ENCODE assay signal across 19 cellular contexts in the genomic region with DNA sequence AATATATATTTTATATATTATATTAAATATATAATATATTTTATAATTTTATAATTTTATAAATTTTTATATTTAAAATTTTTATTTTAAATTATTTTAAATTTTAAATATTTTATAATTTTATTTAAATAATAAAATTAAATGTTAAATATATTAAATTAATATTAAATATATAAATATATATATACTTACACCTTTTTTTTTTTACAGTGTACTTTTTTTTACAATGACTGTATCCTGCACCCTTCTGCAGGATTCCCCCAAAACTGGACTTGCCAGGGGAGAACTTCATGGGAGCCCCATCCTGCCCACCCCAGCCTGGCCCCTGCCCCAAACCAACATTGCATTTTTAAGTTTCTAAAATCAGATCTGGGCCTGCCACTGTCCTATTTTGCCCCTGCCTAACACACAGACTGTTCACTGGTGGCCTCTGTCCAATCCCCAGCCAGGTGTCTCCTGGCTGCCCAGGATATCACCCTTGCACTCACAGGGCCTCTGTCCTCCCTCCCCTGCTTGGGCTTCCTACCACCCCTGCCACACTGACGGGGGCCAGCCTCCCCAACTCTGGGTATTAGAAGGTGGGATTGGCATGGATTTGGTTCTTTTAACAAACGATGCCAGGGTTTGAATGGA.
A peak's percentile ranks its signal among the peaks of the same experiment; 100 is the strongest.
DNase-seq lines count a peak whose midpoint lies in the region; ATAC-seq, FAIRE-seq and TF ChIP-seq lines count a peak whose summit lies in the region.
"Had no signal": no experiment of that assay in that cellular context is flagged by ENCODE, and none has a peak within 500 bp of the region (broad histone marks: within the 10 kb centered on the region; RNA-seq: fewer than 3 reads in every experiment).

No MANE protein-coding gene starts in this region.

- H2AK5ac ChIP-seq in mesenchymal stem cell (ENCODE audit: low read length, severe bottlenecking) = no peak overlapping the region

- H2BK5ac ChIP-seq in mesenchymal stem cell (ENCODE audit: low read depth, low read length, poor library complexity, severe bottlenecking) = no peak overlapping the region

- peaks cover 4% of the 10 kb centered on the region for H3K27me3 Mint-ChIP-seq in activated CD8-positive, alpha-beta T cell treated with anti-CD3 and anti-CD28 coated beads for 36 hours

- no peaks in the 10 kb centered on the region for H3K9me3 ChIP-seq in mesenchymal stem cell (ENCODE audit: control insufficient read depth, low read length)
- H3K9me3 ChIP-seq in HepG2 (ENCODE audit: low read length) = no peaks in the 10 kb centered on the region
- H3K9me3 ChIP-seq: A549; BLaER1 treated with 17β-estradiol and CSF1 and Interleukin-3, amounts not matched to agents 10 nM and 100 nM had no signal

- CTCF ChIA-PET in activated CD8-positive, alpha-beta T cell treated with anti-CD3 and anti-CD28 coated beads for 36 hours (lab: Charles Lee) = no interaction called here
- CTCF ChIA-PET in HepG2 (lab: Yijun Ruan, JAX; ENCODE audit: low intra/inter-chr PET ratio, low total read pairs) = no interaction called here

- H4K8ac ChIP-seq in mesenchymal stem cell (ENCODE audit: low read length) = no peak overlapping the region

- POLR2A ChIA-PET in activated CD8-positive, alpha-beta T cell treated with anti-CD3 and anti-CD28 coated beads for 36 hours (lab: Charles Lee) = no interaction called here
- POLR2A ChIA-PET in HepG2 (lab: Yijun Ruan, JAX) = no interaction called here

- H3K36me3 Mint-ChIP-seq in activated CD8-positive, alpha-beta T cell treated with anti-CD3 and anti-CD28 coated beads for 36 hours (ENCODE audit: low read depth) = no peaks in the 10 kb centered on the region

- H3K36me3 ChIP-seq in mesenchymal stem cell (ENCODE audit: control insufficient read depth in 1 of 2, insufficient read depth in 2 of 2, low read depth in 1 of 2, low read length in 2 of 2) (peaks cover 0 to 3% of the 10 kb centered on the region in 2 experiments), HepG2 (replicated peaks in 1 of 2; ENCODE audit: control insufficient read depth in 1 of 2, insufficient read depth in 2 of 2, low read length in 2 of 2) (no peaks in the 10 kb centered on the region)
- H3K36me3 ChIP-seq: BLaER1 treated with 17β-estradiol and CSF1 and Interleukin-3, amounts not matched to agents 10 nM and 100 nM had no signal

- no peaks in the 10 kb centered on the region for H3K9me3 Mint-ChIP-seq in activated CD8-positive, alpha-beta T cell treated with anti-CD3 and anti-CD28 coated beads for 36 hours
- H3K9me3 Mint-ChIP-seq: HFFc6 had no signal

- no peaks in the 10 kb centered on the region for H3K79me1 ChIP-seq in mesenchymal stem cell (replicated peaks; ENCODE audit: low read length, poor library complexity, severe bottlenecking)

- no peaks in the 10 kb centered on the region for H3K4me1 Mint-ChIP-seq in activated CD8-positive, alpha-beta T cell treated with anti-CD3 and anti-CD28 coated beads for 36 hours (ENCODE audit: low read depth)

- H3K27me3 ChIP-seq in mesenchymal stem cell (ENCODE audit: control insufficient read depth in 1 of 2, insufficient read depth in 1 of 2, low read length in 2 of 2) = peaks cover 0 to 45% of the 10 kb centered on the region in 2 experiments
- H3K27me3 ChIP-seq in HepG2 (ENCODE audit: control insufficient read depth in 1 of 2, insufficient read depth in 2 of 2, low read length in 2 of 2) = peaks cover 5% of the 10 kb centered on the region in 2 experiments; a peak in 3 of 5 replicates
- H3K27me3 ChIP-seq: BLaER1 treated with 17β-estradiol and CSF1 and Interleukin-3, amounts not matched to agents 10 nM and 100 nM had no signal

- no peak overlapping the region for H2BK120ac ChIP-seq in mesenchymal stem cell (ENCODE audit: low read depth, low read length)

- H2AFZ ChIP-seq in mesenchymal stem cell (ENCODE audit: low read depth, low read length) (no peak overlapping the region), HepG2 (ENCODE audit: low read length) (no peak overlapping the region)

- WGBS in mesenchymal stem cell = 83% methylated on average over 1 of the region's 2 CpGs
- 55% methylated on average over 2 of the region's 2 CpGs for WGBS in HepG2 (ENCODE audit: low lambda C conversion rate)

- no peak overlapping the region for H3K27ac ChIP-seq in mesenchymal stem cell (ENCODE audit: low read length, poor library complexity, severe bottlenecking)
- no peak overlapping the region for H3K27ac ChIP-seq in HepG2 (ENCODE audit: extremely low read length, insufficient read depth, low read length)
- H3K27ac ChIP-seq: A549; BLaER1 treated with 17β-estradiol and CSF1 and Interleukin-3, amounts not matched to agents 10 nM and 100 nM had no signal

- no peak for TF ChIP-seq CTCF in activated CD8-positive, alpha-beta T cell treated with anti-CD3 and anti-CD28 coated beads for 36 hours (IDR thresholded peaks at IDR 0.05)
- no peak for TF ChIP-seq CTCF in HepG2 (CRISPR knock-in tag; IDR thresholded peaks at IDR 0.05)

- H3K23ac ChIP-seq in mesenchymal stem cell (ENCODE audit: low read length in 2 of 2) = no peak overlapping the region

- H3K4me2 ChIP-seq in mesenchymal stem cell (ENCODE audit: low read length, poor library complexity, severe bottlenecking) (no peak overlapping the region), HepG2 (ENCODE audit: low read depth, low read length) (no peak overlapping the region)
- H3K4me2 ChIP-seq: A549; BLaER1 treated with 17β-estradiol and CSF1 and Interleukin-3, amounts not matched to agents 10 nM and 100 nM had no signal

- no peaks in the 10 kb centered on the region for H3K79me2 ChIP-seq in HepG2 (ENCODE audit: insufficient read depth, low read length)

- no peak overlapping the region for H4K91ac ChIP-seq in mesenchymal stem cell (ENCODE audit: low read length)

- TF ChIP-seq EP300 in HepG2 (IDR thresholded peaks at IDR 0.05; ENCODE audit: low read depth in 2 of 2, low read length in 2 of 2) (no peak), HepG2 (CRISPR knock-in tag; IDR thresholded peaks at IDR 0.05; ENCODE audit: borderline replicate concordance) (no peak)

- DNase-seq in activated CD4-positive, CD25-positive, alpha-beta regulatory T cell treated with anti-CD3 and anti-CD28 coated beads, Interleukin-2, amount 50 U/mL, for 72 hours = peak; percentile 9
- DNase-seq in D341Med (ENCODE audit: low spot score) (peak; percentile 31), mesenchymal stem cell (no peak), CD1c-positive myeloid dendritic cell (ENCODE audit: extremely low spot score) (no peak), HepG2 (ENCODE audit: low spot score) (no peak)
- DNase-seq in activated CD8-positive, alpha-beta T cell treated with anti-CD3 and anti-CD28 coated beads for 36 hours = peak; percentile 10
- DNase-seq: DMS 273 treated with DMSO at 0.1 percent for 48 hours, GF-D8, HFFc6, NCI-H1105 treated with DMSO at 0.1 percent for 48 hours, NCI-H187, NCI-H526 treated with DMSO at 0.1 percent for 48 hours, SHP77 treated with DMSO at 0.1 percent for 48 hours had no signal

- no peak for TF ChIP-seq POLR2A in HepG2 (IDR thresholded peaks at IDR 0.05; ENCODE audit: insufficient read depth in 1 of 2, low read depth in 2 of 2, low read length in 2 of 2)

- H2BK15ac ChIP-seq in mesenchymal stem cell (ENCODE audit: low read depth, poor library complexity, severe bottlenecking) = peak overlapping the region; percentile 12

- H3K14ac ChIP-seq in mesenchymal stem cell (ENCODE audit: low read length in 2 of 2) = peak overlapping the region in 1 of 2 experiments; percentile 69

- H2BK12ac ChIP-seq in mesenchymal stem cell (ENCODE audit: low read length in 2 of 2) = no peak overlapping the region

- H3K4me1 ChIP-seq in mesenchymal stem cell (ENCODE audit: control insufficient read depth, insufficient read depth, low read depth, low read length) (peaks cover 1% of the 10 kb centered on the region), HepG2 (ENCODE audit: insufficient read depth, low read length) (peaks cover 7% of the 10 kb centered on the region)
- H3K4me1 ChIP-seq: A549 had no signal

- FAIRE-seq in HepG2 (lab: Jason Lieb, UNC) = no peak
- FAIRE-seq: A549, GM12892, H1 had no signal

- H3K18ac ChIP-seq in mesenchymal stem cell (ENCODE audit: low read depth in 1 of 2, low read length in 2 of 2) = peak overlapping the region in 1 of 2 experiments; percentile 58

- H3K4me3 Mint-ChIP-seq in activated CD8-positive, alpha-beta T cell treated with anti-CD3 and anti-CD28 coated beads for 36 hours = no peak overlapping the region
- H3K4me3 Mint-ChIP-seq: HFFc6 had no signal

- TF ChIP-seq RAD21 in HepG2 (CRISPR knock-in tag; IDR thresholded peaks at IDR 0.05) = no peak

- H3K27ac Mint-ChIP-seq in activated CD8-positive, alpha-beta T cell treated with anti-CD3 and anti-CD28 coated beads for 36 hours = no peak overlapping the region
- H3K27ac Mint-ChIP-seq: HFFc6 had no signal

- in situ Hi-C loops in HepG2 (cut with HindIII; ENCODE audit: extremely low pct_ligation_motif_present, low pct_unique_long_range_greater_than_20kb) = no loop called here

- no peaks in the 10 kb centered on the region for H4K20me1 ChIP-seq in HepG2 (ENCODE audit: insufficient read depth, low read length)
- H4K20me1 ChIP-seq: BLaER1 treated with 17β-estradiol and CSF1 and Interleukin-3, amounts not matched to agents 10 nM and 100 nM had no signal

- BruUV-seq in HepG2 (replicated peaks; lab: Mats Ljungman, UMichigan) = no TSS peak

- H3K4me3 ChIP-seq in mesenchymal stem cell (ENCODE audit: insufficient read depth in 1 of 2, low read depth in 1 of 2, low read length in 2 of 2) (no peak overlapping the region), HepG2 (replicated peaks in 1 of 3; ENCODE audit: insufficient read depth in 1 of 3, low read depth in 2 of 3, low read length in 3 of 3) (no peak overlapping the region)
- H3K4me3 ChIP-seq: A549; BLaER1 treated with 17β-estradiol and CSF1 and Interleukin-3, amounts not matched to agents 10 nM and 100 nM had no signal

- H3K4ac ChIP-seq in mesenchymal stem cell (ENCODE audit: low read depth in 1 of 2, low read length in 2 of 2) = no peak overlapping the region

- no peak for ATAC-seq in activated CD4-positive, CD25-positive, alpha-beta regulatory T cell treated with anti-CD3 and anti-CD28 coated beads, Interleukin-2, amount 50 U/mL, for 24 hours
- peak; percentile 53 for ATAC-seq in activated CD8-positive, alpha-beta T cell treated with anti-CD3 and anti-CD28 coated beads for 36 hours
- no peak for ATAC-seq in HepG2
- ATAC-seq in HG03045 (IDR thresholded peaks at IDR 0.05; ENCODE audit: unreplicated experiment) = no peak
- ATAC-seq: A549 had no signal

- H3K9ac ChIP-seq in mesenchymal stem cell (ENCODE audit: low read length) (no peak overlapping the region), HepG2 (ENCODE audit: insufficient read depth, low read depth, low read length) (no peak overlapping the region)
- H3K9ac ChIP-seq: BLaER1 treated with 17β-estradiol and CSF1 and Interleukin-3, amounts not matched to agents 10 nM and 100 nM had no signal

- intact Hi-C loops in activated CD8-positive, alpha-beta T cell treated with anti-CD3 and anti-CD28 coated beads for 36 hours (cut with micrococcal nuclease) = no loop called here
- intact Hi-C loops in HepG2 (cut with micrococcal nuclease; ENCODE audit: unreplicated experiment) = no loop called here

TF ChIP-seq in HepG2, 621 proteins besides CTCF, POLR2A, EP300 and RAD21 (continues in another document):
- TF ChIP-seq RARG (CRISPR knock-in tag; IDR thresholded peaks at IDR 0.05; ENCODE audit: low read depth) = no peak

Comparison
In these comparisons a context has a peak if more than half of its experiments do, and no peak if none do; other contexts are left out.
1. DNase-seq: peak in activated CD4-positive, CD25-positive, alpha-beta regulatory T cell treated with anti-CD3 and anti-CD28 coated beads, Interleukin-2, amount 50 U/mL, for 72 hours (single experiment), D341Med (single experiment) and activated CD8-positive, alpha-beta T cell treated with anti-CD3 and anti-CD28 coated beads for 36 hours (single experiment); none in mesenchymal stem cell (single experiment), CD1c-positive myeloid dendritic cell (single experiment) and HepG2 (single experiment).